ENCODE assay signal across 25 cellular contexts in genomic region chr9:81604306-81605153, GRCh38.
A peak's percentile ranks its signal among the peaks of the same experiment; 100 is the strongest.
DNase-seq lines count a peak whose midpoint lies in the region; ATAC-seq, FAIRE-seq and TF ChIP-seq lines count a peak whose summit lies in the region.
"Had no signal": no experiment of that assay in that cellular context is flagged by ENCODE, and none has a peak within 500 bp of the region (broad histone marks: within the 10 kb centered on the region; RNA-seq: fewer than 3 reads in every experiment).

No MANE protein-coding gene starts in this region.

- H3K79me2 ChIP-seq in astrocyte (ENCODE audit: insufficient read depth, low read length), result no peaks in the 10 kb centered on the region

- TF ChIP-seq CTCF in astrocyte (IDR thresholded peaks at IDR 0.05; ENCODE audit: insufficient read depth, low read depth, low read length) (no peak), lung (IDR thresholded peaks at IDR 0.05; ENCODE audit: control extremely low read depth, extremely low read depth) (no peak), type B pancreatic cell (conservative IDR thresholded peaks at IDR 0.05) (no peak)

- H3K9me3 ChIP-seq in astrocyte (ENCODE audit: insufficient read depth, low read depth, low read length) (no peaks in the 10 kb centered on the region), lung (ENCODE audit: control insufficient read depth in 2 of 2, insufficient read depth in 1 of 2, low read length in 1 of 2) (peaks cover 0 to 2% of the 10 kb centered on the region in 2 donors)
- H3K9me3 ChIP-seq: heart right ventricle had no signal

- H2AFZ ChIP-seq in astrocyte (ENCODE audit: low read depth, low read length), result no peak overlapping the region

- H3K4me3 Mint-ChIP-seq in astrocyte (ENCODE audit: unreplicated experiment) (no peak overlapping the region), type B pancreatic cell (peak overlapping the region; percentile 37)
- H3K4me3 Mint-ChIP-seq: activated T-cell treated with anti-CD3 and anti-CD28 coated beads, Interleukin-2, amount 50 U/mL, for 24 hours had no signal

- H3K4me1 ChIP-seq in astrocyte (ENCODE audit: insufficient read depth, low read length) (peaks cover 8% of the 10 kb centered on the region), lung (ENCODE audit: control insufficient read depth in 2 of 2, insufficient read depth in 2 of 2, low read length in 2 of 2) (peaks cover 0 to 3% of the 10 kb centered on the region in 2 donors)

- peaks cover 2% of the 10 kb centered on the region for H3K9me3 Mint-ChIP-seq in astrocyte (ENCODE audit: unreplicated experiment)
- no peaks in the 10 kb centered on the region for H3K9me3 Mint-ChIP-seq in type B pancreatic cell
- H3K9me3 Mint-ChIP-seq: activated T-cell treated with anti-CD3 and anti-CD28 coated beads, Interleukin-2, amount 50 U/mL, for 24 hours had no signal

- H3K36me3 Mint-ChIP-seq in astrocyte (ENCODE audit: low read depth, unreplicated experiment) (peaks cover 19% of the 10 kb centered on the region), type B pancreatic cell (peaks cover 74% of the 10 kb centered on the region)

- H3K27ac Mint-ChIP-seq in astrocyte (ENCODE audit: unreplicated experiment), result no peak overlapping the region
- H3K27ac Mint-ChIP-seq in type B pancreatic cell, result peak overlapping the region; percentile 48
- H3K27ac Mint-ChIP-seq: activated T-cell treated with anti-CD3 and anti-CD28 coated beads, Interleukin-2, amount 50 U/mL, for 24 hours had no signal

- no peaks in the 10 kb centered on the region for H3K27me3 ChIP-seq in astrocyte (ENCODE audit: insufficient read depth, low read length)
- H3K27me3 ChIP-seq in lung (ENCODE audit: control insufficient read depth, insufficient read depth), result no peaks in the 10 kb centered on the region
- H3K27me3 ChIP-seq: BLaER1, heart right ventricle had no signal

- H4K20me1 ChIP-seq in astrocyte (ENCODE audit: insufficient read depth, low read length), result no peaks in the 10 kb centered on the region
- H4K20me1 ChIP-seq: BLaER1 had no signal

- H3K36me3 ChIP-seq in astrocyte (ENCODE audit: insufficient read depth, low read length) (no peaks in the 10 kb centered on the region), lung (ENCODE audit: control insufficient read depth in 2 of 2, insufficient read depth in 2 of 2, low read length in 2 of 2) (peaks cover 0 to 10% of the 10 kb centered on the region in 2 donors)

- 78 to 85% methylated on average over 12 of the region's 12 CpGs for WGBS in lung, 2 donors

- H3K4me1 Mint-ChIP-seq in astrocyte (ENCODE audit: low read depth, unreplicated experiment) (peaks cover 4% of the 10 kb centered on the region), type B pancreatic cell (ENCODE audit: unreplicated experiment) (peaks cover 26% of the 10 kb centered on the region)

- H3K27ac ChIP-seq in astrocyte (ENCODE audit: low read depth, low read length) (no peak overlapping the region), lung (ENCODE audit: low read depth in 1 of 2, low read length in 1 of 2) (no peak overlapping the region)
- H3K27ac ChIP-seq: BLaER1 had no signal

- no peak overlapping the region for H3K4me2 ChIP-seq in astrocyte (ENCODE audit: low read length)
- H3K4me2 ChIP-seq: BLaER1 had no signal

- no peaks in the 10 kb centered on the region for H3K27me3 Mint-ChIP-seq in astrocyte (ENCODE audit: low read depth, unreplicated experiment)
- H3K27me3 Mint-ChIP-seq in type B pancreatic cell, result peaks cover 5% of the 10 kb centered on the region
- H3K27me3 Mint-ChIP-seq: activated T-cell treated with anti-CD3 and anti-CD28 coated beads, Interleukin-2, amount 50 U/mL, for 24 hours had no signal

- ATAC-seq in lung (ENCODE audit: insufficient read depth, low FRiP score), result peak; percentile 24
- ATAC-seq in activated CD4-positive, CD25-positive, alpha-beta regulatory T cell treated with anti-CD3 and anti-CD28 coated beads, Interleukin-2, amount 50 U/mL, for 24 hours, result no peak
- ATAC-seq: HCT116, heart right ventricle, left ventricle myocardium superior had no signal

- H3K4me3 ChIP-seq in astrocyte (ENCODE audit: insufficient read depth, low read depth, low read length) (no peak overlapping the region), lung (no peak overlapping the region)
- H3K4me3 ChIP-seq: BLaER1, heart right ventricle had no signal

- DNase-seq in NCI-H345 (lab: John Stamatoyannopoulos, UW), result peak; percentile 10
- DNase-seq in NCI-H345 treated with DMSO at 0.1 percent for 48 hours (lab: John Stamatoyannopoulos, UW; ENCODE audit: unreplicated experiment), result no peak
- peak; percentile 79 for DNase-seq in astrocyte (ENCODE audit: low read depth)
- DNase-seq in lung (ENCODE audit: low spot score), result no peak
- DNase-seq in type B pancreatic cell (ENCODE audit: extremely low spot score, unreplicated experiment), result no peak
- DNase-seq in DMS 273 (lab: John Stamatoyannopoulos, UW; ENCODE audit: unreplicated experiment), result no peak
- no peak for DNase-seq in DMS114 treated with DMSO at 0.1 percent for 48 hours (lab: John Stamatoyannopoulos, UW; ENCODE audit: unreplicated experiment)
- DNase-seq: activated CD4-positive, CD25-positive, alpha-beta regulatory T cell; activated naive CD4-positive, alpha-beta T cell; activated T-cell treated with anti-CD3 and anti-CD28 coated beads, Interleukin-2, amount 50 U/mL, for 24 hours; effector CD8-positive, alpha-beta T cell; heart right ventricle; Kasumi-1; left ventricle myocardium superior; NCI-H1092 treated with DMSO at 0.1 percent for 48 hours; NCI-H2081 treated with DMSO at 0.1 percent for 48 hours; NCI-H524 treated with DMSO at 0.1 percent for 48 hours; stimulated activated CD4-positive, alpha-beta T cell treated with anti-CD3 and anti-CD28 coated beads, Interleukin-12 subunit alpha, Interleukin-12 subunit beta, amount 100 ng/mL, for 4 hours; T-helper 9 cell had no signal

- FAIRE-seq in astrocyte (lab: Jason Lieb, UNC), result no peak
- FAIRE-seq: D721Med, GM12891, urothelium cell line had no signal

- H3K9ac ChIP-seq in astrocyte (ENCODE audit: low read length), result no peak overlapping the region
- H3K9ac ChIP-seq: BLaER1 had no signal

Comparison
In these comparisons a context has a peak if more than half of its experiments do, and no peak if none do; other contexts are left out.
1. DNase-seq: peak in NCI-H345 (single experiment) and astrocyte (single experiment); none in NCI-H345 treated with DMSO at 0.1 percent for 48 hours (single experiment), lung (single experiment), type B pancreatic cell (single experiment), DMS 273 (single experiment) and DMS114 treated with DMSO at 0.1 percent for 48 hours (single experiment).